8 cellular contexts compared by ENCODE assay signal in genomic region chr21:25895565-25896205, GRCh38.
DNase-seq lines count a peak whose midpoint lies in the region; ATAC-seq, FAIRE-seq and TF ChIP-seq lines count a peak whose summit lies in the region.

No MANE protein-coding gene starts in this region.

- H3K36me3 ChIP-seq in bronchial epithelial cell (ENCODE audit: control insufficient read depth, insufficient read depth, low read length) = peaks cover 7% of the 10 kb centered on the region
- peaks cover 0 to 12% (median 4%) of the 10 kb centered on the region in 4 donors for H3K36me3 ChIP-seq in liver (ENCODE audit: control insufficient read depth in 4 of 4, insufficient read depth in 3 of 4, low read depth in 1 of 4, low read length in 3 of 4)

- no peak for FAIRE-seq in bronchial epithelial cell (lab: Jason Lieb, UNC)

- H3K27me3 ChIP-seq in bronchial epithelial cell (ENCODE audit: control insufficient read depth, insufficient read depth, low read length) (no peaks in the 10 kb centered on the region), liver (ENCODE audit: control insufficient read depth in 4 of 4, insufficient read depth in 4 of 4, low read length in 3 of 4) (no peaks in the 10 kb centered on the region)

- no peak overlapping the region for H3K27ac ChIP-seq in liver (ENCODE audit: low read depth in 1 of 2, low read length in 2 of 2)

- intact Hi-C loops in posterior vena cava (cut with DNase I) = no loop called here

- ATAC-seq in GM18867 (IDR thresholded peaks at IDR 0.05; ENCODE audit: unreplicated experiment) = peak; percentile 92
- ATAC-seq in HG03196 (IDR thresholded peaks at IDR 0.05; ENCODE audit: unreplicated experiment) = peak; percentile 70

- no peak overlapping the region for H3K9ac ChIP-seq in liver (ENCODE audit: low read depth in 1 of 2, low read length in 2 of 2)

- H3K9me3 ChIP-seq in liver (ENCODE audit: control insufficient read depth in 4 of 4, low read length in 3 of 4) = no peaks in the 10 kb centered on the region

- peak; percentile 85 to 87 for TF ChIP-seq RAD21 in liver (IDR thresholded peaks at IDR 0.05)

- peak; percentile 59 for DNase-seq in AG20443 (ENCODE audit: low spot score)
- DNase-seq in NCI-H748 (lab: John Stamatoyannopoulos, UW; ENCODE audit: unreplicated experiment) = peak; percentile 74
- peak; percentile 58 for DNase-seq in bronchial epithelial cell (ENCODE audit: low read depth)
- no peak for DNase-seq in posterior vena cava (ENCODE audit: low spot score)
- DNase-seq in epidermal melanocyte (ENCODE audit: insufficient read length, low spot score) = no peak

- WGBS in liver = 45% methylated on average over 6 of the region's 6 CpGs

- no peaks in the 10 kb centered on the region for H3K4me1 ChIP-seq in liver (ENCODE audit: control insufficient read depth in 4 of 4, insufficient read depth in 4 of 4, low read length in 3 of 4)

- no peak overlapping the region for H3K4me3 ChIP-seq in bronchial epithelial cell (ENCODE audit: low read depth, low read length)
- no peak overlapping the region for H3K4me3 ChIP-seq in liver (ENCODE audit: low read depth in 1 of 3, low read length in 3 of 3)

- TF ChIP-seq CTCF in bronchial epithelial cell (IDR thresholded peaks at IDR 0.05; ENCODE audit: insufficient read depth, low read length, severe bottlenecking) = peak; percentile 38
- peak; percentile 43 for TF ChIP-seq CTCF in liver (IDR thresholded peaks at IDR 0.05; ENCODE audit: low read depth, low read length, missing input control)

TF ChIP-seq in liver, 16 proteins besides CTCF, POLR2A, EP300 and RAD21:
- TF ChIP-seq HNF4A (conservative IDR thresholded peaks at IDR 0.05) = no peak
- TF ChIP-seq, protein P1, sequence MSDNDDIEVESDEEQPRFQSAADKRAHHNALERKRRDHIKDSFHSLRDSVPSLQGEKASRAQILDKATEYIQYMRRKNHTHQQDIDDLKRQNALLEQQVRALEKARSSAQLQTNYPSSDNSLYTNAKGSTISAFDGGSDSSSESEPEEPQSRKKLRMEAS (IDR thresholded peaks at IDR 0.05) = peak; percentile 8
TF ChIP-seq in liver: peak in this region for 1.

Comparison
In these comparisons a context has a peak if more than half of its experiments do, and no peak if none do; other contexts are left out.
1. DNase-seq: peak in AG20443 (single experiment), NCI-H748 (single experiment) and bronchial epithelial cell (single experiment); none in posterior vena cava (single experiment) and epidermal melanocyte (single experiment).